Comparison of ENCODE assay signal across 1 cellular context in the genomic region with DNA sequence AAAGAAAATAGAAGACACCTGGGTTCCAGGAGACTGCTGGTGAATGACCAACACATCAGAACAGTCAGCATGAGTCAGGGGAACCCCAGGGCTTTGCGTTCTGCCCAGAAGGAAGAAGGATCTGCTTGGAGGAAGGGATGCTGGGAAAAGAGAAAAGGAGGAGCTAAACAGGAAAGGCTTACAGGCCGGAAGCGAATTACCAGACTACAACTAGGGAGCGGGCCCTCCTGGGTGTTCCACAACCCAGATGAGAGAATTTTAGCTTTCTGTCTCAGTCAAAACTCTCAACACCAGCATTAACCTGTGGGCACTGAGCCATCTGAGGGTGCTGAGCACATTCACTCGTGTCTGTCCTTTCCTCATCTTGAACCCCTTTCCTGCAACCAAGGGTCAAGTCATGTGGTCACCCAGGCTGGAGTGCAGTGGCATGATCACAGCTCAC.
TF ChIP-seq lines count a peak whose summit lies in the region.

No MANE protein-coding gene starts in this region.

TF ChIP-seq in H1, 55 proteins besides CTCF, POLR2A, EP300 and RAD21 (continued from another document):
- TF ChIP-seq, protein P1, sequence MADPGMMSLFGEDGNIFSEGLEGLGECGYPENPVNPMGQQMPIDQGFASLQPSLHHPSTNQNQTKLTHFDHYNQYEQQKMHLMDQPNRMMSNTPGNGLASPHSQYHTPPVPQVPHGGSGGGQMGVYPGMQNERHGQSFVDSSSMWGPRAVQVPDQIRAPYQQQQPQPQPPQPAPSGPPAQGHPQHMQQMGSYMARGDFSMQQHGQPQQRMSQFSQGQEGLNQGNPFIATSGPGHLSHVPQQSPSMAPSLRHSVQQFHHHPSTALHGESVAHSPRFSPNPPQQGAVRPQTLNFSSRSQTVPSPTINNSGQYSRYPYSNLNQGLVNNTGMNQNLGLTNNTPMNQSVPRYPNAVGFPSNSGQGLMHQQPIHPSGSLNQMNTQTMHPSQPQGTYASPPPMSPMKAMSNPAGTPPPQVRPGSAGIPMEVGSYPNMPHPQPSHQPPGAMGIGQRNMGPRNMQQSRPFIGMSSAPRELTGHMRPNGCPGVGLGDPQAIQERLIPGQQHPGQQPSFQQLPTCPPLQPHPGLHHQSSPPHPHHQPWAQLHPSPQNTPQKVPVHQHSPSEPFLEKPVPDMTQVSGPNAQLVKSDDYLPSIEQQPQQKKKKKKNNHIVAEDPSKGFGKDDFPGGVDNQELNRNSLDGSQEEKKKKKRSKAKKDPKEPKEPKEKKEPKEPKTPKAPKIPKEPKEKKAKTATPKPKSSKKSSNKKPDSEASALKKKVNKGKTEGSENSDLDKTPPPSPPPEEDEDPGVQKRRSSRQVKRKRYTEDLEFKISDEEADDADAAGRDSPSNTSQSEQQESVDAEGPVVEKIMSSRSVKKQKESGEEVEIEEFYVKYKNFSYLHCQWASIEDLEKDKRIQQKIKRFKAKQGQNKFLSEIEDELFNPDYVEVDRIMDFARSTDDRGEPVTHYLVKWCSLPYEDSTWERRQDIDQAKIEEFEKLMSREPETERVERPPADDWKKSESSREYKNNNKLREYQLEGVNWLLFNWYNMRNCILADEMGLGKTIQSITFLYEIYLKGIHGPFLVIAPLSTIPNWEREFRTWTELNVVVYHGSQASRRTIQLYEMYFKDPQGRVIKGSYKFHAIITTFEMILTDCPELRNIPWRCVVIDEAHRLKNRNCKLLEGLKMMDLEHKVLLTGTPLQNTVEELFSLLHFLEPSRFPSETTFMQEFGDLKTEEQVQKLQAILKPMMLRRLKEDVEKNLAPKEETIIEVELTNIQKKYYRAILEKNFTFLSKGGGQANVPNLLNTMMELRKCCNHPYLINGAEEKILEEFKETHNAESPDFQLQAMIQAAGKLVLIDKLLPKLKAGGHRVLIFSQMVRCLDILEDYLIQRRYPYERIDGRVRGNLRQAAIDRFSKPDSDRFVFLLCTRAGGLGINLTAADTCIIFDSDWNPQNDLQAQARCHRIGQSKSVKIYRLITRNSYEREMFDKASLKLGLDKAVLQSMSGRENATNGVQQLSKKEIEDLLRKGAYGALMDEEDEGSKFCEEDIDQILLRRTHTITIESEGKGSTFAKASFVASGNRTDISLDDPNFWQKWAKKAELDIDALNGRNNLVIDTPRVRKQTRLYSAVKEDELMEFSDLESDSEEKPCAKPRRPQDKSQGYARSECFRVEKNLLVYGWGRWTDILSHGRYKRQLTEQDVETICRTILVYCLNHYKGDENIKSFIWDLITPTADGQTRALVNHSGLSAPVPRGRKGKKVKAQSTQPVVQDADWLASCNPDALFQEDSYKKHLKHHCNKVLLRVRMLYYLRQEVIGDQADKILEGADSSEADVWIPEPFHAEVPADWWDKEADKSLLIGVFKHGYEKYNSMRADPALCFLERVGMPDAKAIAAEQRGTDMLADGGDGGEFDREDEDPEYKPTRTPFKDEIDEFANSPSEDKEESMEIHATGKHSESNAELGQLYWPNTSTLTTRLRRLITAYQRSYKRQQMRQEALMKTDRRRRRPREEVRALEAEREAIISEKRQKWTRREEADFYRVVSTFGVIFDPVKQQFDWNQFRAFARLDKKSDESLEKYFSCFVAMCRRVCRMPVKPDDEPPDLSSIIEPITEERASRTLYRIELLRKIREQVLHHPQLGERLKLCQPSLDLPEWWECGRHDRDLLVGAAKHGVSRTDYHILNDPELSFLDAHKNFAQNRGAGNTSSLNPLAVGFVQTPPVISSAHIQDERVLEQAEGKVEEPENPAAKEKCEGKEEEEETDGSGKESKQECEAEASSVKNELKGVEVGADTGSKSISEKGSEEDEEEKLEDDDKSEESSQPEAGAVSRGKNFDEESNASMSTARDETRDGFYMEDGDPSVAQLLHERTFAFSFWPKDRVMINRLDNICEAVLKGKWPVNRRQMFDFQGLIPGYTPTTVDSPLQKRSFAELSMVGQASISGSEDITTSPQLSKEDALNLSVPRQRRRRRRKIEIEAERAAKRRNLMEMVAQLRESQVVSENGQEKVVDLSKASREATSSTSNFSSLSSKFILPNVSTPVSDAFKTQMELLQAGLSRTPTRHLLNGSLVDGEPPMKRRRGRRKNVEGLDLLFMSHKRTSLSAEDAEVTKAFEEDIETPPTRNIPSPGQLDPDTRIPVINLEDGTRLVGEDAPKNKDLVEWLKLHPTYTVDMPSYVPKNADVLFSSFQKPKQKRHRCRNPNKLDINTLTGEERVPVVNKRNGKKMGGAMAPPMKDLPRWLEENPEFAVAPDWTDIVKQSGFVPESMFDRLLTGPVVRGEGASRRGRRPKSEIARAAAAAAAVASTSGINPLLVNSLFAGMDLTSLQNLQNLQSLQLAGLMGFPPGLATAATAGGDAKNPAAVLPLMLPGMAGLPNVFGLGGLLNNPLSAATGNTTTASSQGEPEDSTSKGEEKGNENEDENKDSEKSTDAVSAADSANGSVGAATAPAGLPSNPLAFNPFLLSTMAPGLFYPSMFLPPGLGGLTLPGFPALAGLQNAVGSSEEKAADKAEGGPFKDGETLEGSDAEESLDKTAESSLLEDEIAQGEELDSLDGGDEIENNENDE (IDR thresholded peaks at IDR 0.05; ENCODE audit: insufficient replicate concordance, low read length), result no peak
- no peak for TF ChIP-seq JUN (IDR thresholded peaks at IDR 0.05; ENCODE audit: low read depth, low read length)
- no peak for TF ChIP-seq CEBPB (IDR thresholded peaks at IDR 0.05; ENCODE audit: low read depth, low read length)
- TF ChIP-seq NRF1 (IDR thresholded peaks at IDR 0.05; ENCODE audit: low read depth, low read length), result no peak
- no peak for TF ChIP-seq TAF7 (optimal IDR thresholded peaks at IDR 0.05; ENCODE audit: borderline replicate concordance, low read depth, low read length)
- no peak for TF ChIP-seq TAF1 (IDR thresholded peaks at IDR 0.05; ENCODE audit: low read depth, low read length)
- TF ChIP-seq, protein P2, sequence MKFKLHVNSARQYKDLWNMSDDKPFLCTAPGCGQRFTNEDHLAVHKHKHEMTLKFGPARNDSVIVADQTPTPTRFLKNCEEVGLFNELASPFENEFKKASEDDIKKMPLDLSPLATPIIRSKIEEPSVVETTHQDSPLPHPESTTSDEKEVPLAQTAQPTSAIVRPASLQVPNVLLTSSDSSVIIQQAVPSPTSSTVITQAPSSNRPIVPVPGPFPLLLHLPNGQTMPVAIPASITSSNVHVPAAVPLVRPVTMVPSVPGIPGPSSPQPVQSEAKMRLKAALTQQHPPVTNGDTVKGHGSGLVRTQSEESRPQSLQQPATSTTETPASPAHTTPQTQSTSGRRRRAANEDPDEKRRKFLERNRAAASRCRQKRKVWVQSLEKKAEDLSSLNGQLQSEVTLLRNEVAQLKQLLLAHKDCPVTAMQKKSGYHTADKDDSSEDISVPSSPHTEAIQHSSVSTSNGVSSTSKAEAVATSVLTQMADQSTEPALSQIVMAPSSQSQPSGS (IDR thresholded peaks at IDR 0.05; ENCODE audit: low read length), result no peak
- no peak for TF ChIP-seq SIN3A (conservative IDR thresholded peaks at IDR 0.05 in 1 of 2, IDR thresholded peaks at IDR 0.05 in 1 of 2; ENCODE audit: low read depth in 1 of 2, low read length in 2 of 2)
- no peak for TF ChIP-seq CHD2 (IDR thresholded peaks at IDR 0.05; ENCODE audit: low read length)
- no peak for TF ChIP-seq YY1 (IDR thresholded peaks at IDR 0.05; ENCODE audit: low read depth, low read length)
- no peak for TF ChIP-seq TBP (IDR thresholded peaks at IDR 0.05; ENCODE audit: low read depth, low read length)
